8 cellular contexts compared by ENCODE assay signal in the genomic region with DNA sequence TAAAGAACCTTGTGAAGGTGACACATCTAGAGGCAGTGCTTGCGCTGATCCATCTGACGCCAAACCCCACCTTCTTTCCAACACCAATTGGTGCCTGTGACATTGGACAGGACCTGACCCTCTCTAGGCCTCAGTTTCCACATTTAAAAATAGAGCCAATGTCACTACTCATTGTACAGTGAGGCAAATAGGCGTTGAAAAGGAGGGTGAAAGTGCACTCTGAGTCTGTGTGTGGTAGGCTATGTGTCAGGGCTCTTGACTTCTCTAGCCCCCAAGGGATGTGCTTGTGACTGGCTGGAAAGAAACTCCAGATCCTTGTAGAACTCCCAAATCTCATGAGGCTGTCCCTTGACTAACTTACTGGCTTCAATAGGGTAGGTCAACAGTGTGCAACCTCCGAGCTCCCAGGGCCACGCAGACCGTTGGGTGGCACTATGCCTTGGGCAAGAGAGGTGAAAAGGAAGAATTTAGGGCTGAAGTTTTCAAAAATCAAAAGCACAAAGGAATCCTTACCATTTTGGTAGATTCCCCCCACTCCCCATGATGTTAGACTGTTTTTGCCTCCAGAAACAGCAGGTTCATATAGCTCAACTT. TPM values are rescaled to one million over a fixed set of nuclear protein-coding genes. Genes with fewer than 3 reads are reported as not detected.
A peak's percentile ranks its signal among the peaks of the same experiment; 100 is the strongest.
DNase-seq lines count a peak whose midpoint lies in the region; ATAC-seq and TF ChIP-seq lines count a peak whose summit lies in the region.

No MANE protein-coding gene starts in this region.

- CTCF ChIA-PET in GM10248 (lab: Yijun Ruan, JAX) = interaction anchor here (0.7 to 3.0 kb wide), 10 partner anchors 10 to 297 kb away, joined by 3 to 16 read pairs (median 6); no protein-coding TSS in a partner anchor

- H3K9me3 ChIP-seq in SK-N-MC (ENCODE audit: low read depth, low read length) (no peaks in the 10 kb centered on the region), osteoblast (ENCODE audit: low read depth, low read length) (no peaks in the 10 kb centered on the region)

- no peaks in the 10 kb centered on the region for H3K27me3 ChIP-seq in osteoblast (ENCODE audit: insufficient read depth, low read length)

- H3K27ac ChIP-seq in SK-N-MC = peak overlapping the region; percentile 82
- peak overlapping the region; percentile 76 for H3K27ac ChIP-seq in osteoblast (ENCODE audit: low read depth, low read length)

- ATAC-seq in GM18868 (IDR thresholded peaks at IDR 0.05; ENCODE audit: unreplicated experiment) = peak; percentile 8
- ATAC-seq in HG03432 (IDR thresholded peaks at IDR 0.05; ENCODE audit: unreplicated experiment) = no peak

- H3K4me3 ChIP-seq in SK-N-MC (peak overlapping the region; percentile 87), osteoblast (ENCODE audit: insufficient read depth, low read length) (peak overlapping the region; percentile 86)

- H3K36me3 ChIP-seq in SK-N-MC (ENCODE audit: insufficient read depth, low read length) (peaks cover 35% of the 10 kb centered on the region), osteoblast (ENCODE audit: insufficient read depth, low read length) (peaks cover 27% of the 10 kb centered on the region)

- DNase-seq in SK-N-MC (ENCODE audit: low read depth, low spot score) (no peak), fibroblast of peridontal ligament (ENCODE audit: extremely low read depth) (peak; percentile 23), osteoblast (ENCODE audit: insufficient read length, low spot score, missing footprints) (peak; percentile 81), NCI-H2171 treated with DMSO at 0.1 percent for 48 hours (lab: John Stamatoyannopoulos, UW) (no peak), GM10248 (ENCODE audit: extremely low spot score) (no peak), posterior vena cava (ENCODE audit: low spot score) (no peak)

- H3K4me2 ChIP-seq in osteoblast (ENCODE audit: insufficient read depth, low read length) = peak overlapping the region; percentile 95

- no peaks in the 10 kb centered on the region for H4K20me1 ChIP-seq in osteoblast (ENCODE audit: insufficient read depth, low read length)

- H2AFZ ChIP-seq in osteoblast (ENCODE audit: low read length) = peak overlapping the region; percentile 95

- POLR2A ChIA-PET in GM10248 (lab: Yijun Ruan, JAX) = interaction anchor here (0.6 to 0.7 kb wide), 3 partner anchors 11 to 126 kb away, joined by 3 to 10 read pairs (median 5); no protein-coding TSS in a partner anchor

- peaks cover 16% of the 10 kb centered on the region for H3K4me1 ChIP-seq in osteoblast (ENCODE audit: insufficient read depth, low read length)

- intact Hi-C loops in posterior vena cava (cut with DNase I) = no loop called here

- H3K79me2 ChIP-seq in osteoblast (ENCODE audit: insufficient read depth, low read length) = peaks cover 22% of the 10 kb centered on the region

- TF ChIP-seq CTCF in osteoblast (IDR thresholded peaks at IDR 0.05; ENCODE audit: extremely low read depth, low read depth, low read length) (no peak), GM10248 (IDR thresholded peaks at IDR 0.05; ENCODE audit: control extremely low read depth, extremely low read depth, low read depth, missing control alignments) (no peak)

- peak overlapping the region; percentile 84 for H3K9ac ChIP-seq in SK-N-MC (ENCODE audit: insufficient read length)

RNA-seq across cellular contexts. Expression of a gene that starts 0.7 kb away (rescaled TPM):
- total RNA-seq in osteoblast (36.6 and 46.3 TPM in 2 replicates), posterior vena cava (10 to 100 TPM; 61.5 to 81.0 TPM)

RNA-seq across cellular contexts. Expression of a gene that starts 17.5 kb away (rescaled TPM):
- total RNA-seq in osteoblast (33.9 and 54.3 TPM in 2 replicates), posterior vena cava (10 to 100 TPM; 22.4 to 26.5 TPM)

RNA-seq across cellular contexts. Expression of a gene that starts 30.5 kb away (rescaled TPM):
- total RNA-seq in osteoblast (27.1 and 38.9 TPM in 2 replicates), posterior vena cava (100 to 1,000 TPM in 1 of 2 donors, 10 to 100 TPM in 1; 90.6 to 101 TPM)

RNA-seq across cellular contexts. Expression of a gene that starts 34.2 kb away (rescaled TPM):
- 23.9 and 28.3 TPM in 2 replicates for total RNA-seq in osteoblast
- 10 to 100 TPM; 65.1 to 65.6 TPM for total RNA-seq in posterior vena cava

RNA-seq across cellular contexts. Expression of a gene that starts 49.2 kb away (rescaled TPM):
- total RNA-seq in osteoblast = 6.2 and 6.9 TPM in 2 replicates
- total RNA-seq in posterior vena cava = 1 to 10 TPM; 7.5 to 9.3 TPM

Comparison
In these comparisons a context has a peak if more than half of its experiments do, and no peak if none do; other contexts are left out.
1. DNase-seq: peak in fibroblast of peridontal ligament (single experiment) and osteoblast (single experiment); none in SK-N-MC (single experiment), NCI-H2171 treated with DMSO at 0.1 percent for 48 hours (single experiment), GM10248 (single experiment) and posterior vena cava (single experiment).